9 cellular contexts compared by ENCODE assay signal in genomic region chrX:134171661-134172587, GRCh38.
DNase-seq lines count a peak whose midpoint lies in the region; ATAC-seq, FAIRE-seq and TF ChIP-seq lines count a peak whose summit lies in the region.
"Had no signal": no experiment of that assay in that cellular context is flagged by ENCODE, and none has a peak within 500 bp of the region (broad histone marks: within the 10 kb centered on the region; RNA-seq: fewer than 3 reads in every experiment).

No MANE protein-coding gene starts in this region.

- peaks cover 14% of the 10 kb centered on the region for H3K4me1 Mint-ChIP-seq in CD8-positive, alpha-beta T cell (ENCODE audit: low read depth)

- no peak overlapping the region for H3K27ac Mint-ChIP-seq in CD8-positive, alpha-beta T cell

- no peaks in the 10 kb centered on the region for H3K9me3 Mint-ChIP-seq in CD8-positive, alpha-beta T cell

- in situ Hi-C loops in HAP-1 (cut with MboI; ENCODE audit: low sequenced_read_pairs), result no loop called here

- peaks cover 12% of the 10 kb centered on the region for H3K27me3 Mint-ChIP-seq in CD8-positive, alpha-beta T cell (ENCODE audit: low read depth)

- H3K36me3 Mint-ChIP-seq in CD8-positive, alpha-beta T cell, result no peaks in the 10 kb centered on the region

- H3K4me3 ChIP-seq in CD8-positive, alpha-beta T cell (ENCODE audit: low read depth, low read length), result peak overlapping the region; percentile 72
- H3K4me3 ChIP-seq in HAP-1, result peak overlapping the region; percentile 42
- H3K4me3 ChIP-seq in RWPE2 (ENCODE audit: severe bottlenecking), result peak overlapping the region; percentile 28
- H3K4me3 ChIP-seq in bronchial epithelial cell (ENCODE audit: low read depth, low read length), result peak overlapping the region; percentile 30

- no peaks in the 10 kb centered on the region for H3K36me3 ChIP-seq in CD8-positive, alpha-beta T cell (ENCODE audit: insufficient read depth, low read length)
- H3K36me3 ChIP-seq in HAP-1 (replicated peaks), result peaks cover 22% of the 10 kb centered on the region
- no peaks in the 10 kb centered on the region for H3K36me3 ChIP-seq in RWPE2 (ENCODE audit: low read depth)
- no peaks in the 10 kb centered on the region for H3K36me3 ChIP-seq in bronchial epithelial cell (ENCODE audit: control insufficient read depth, insufficient read depth, low read length)

- intact Hi-C loops in CD8-positive, alpha-beta T cell (cut with DNase I, micrococcal nuclease), result no loop called here

- no peak for TF ChIP-seq CTCF in CD8-positive, alpha-beta T cell (IDR thresholded peaks at IDR 0.05)
- TF ChIP-seq CTCF in RWPE2 (IDR thresholded peaks at IDR 0.05; ENCODE audit: poor library complexity, severe bottlenecking) (no peak), bronchial epithelial cell (IDR thresholded peaks at IDR 0.05; ENCODE audit: insufficient read depth, low read length, severe bottlenecking) (no peak)

- ATAC-seq in CD8-positive, alpha-beta T cell, result peak; percentile 48
- ATAC-seq in RWPE2 (ENCODE audit: low read depth), result peak; percentile 42
- ATAC-seq: HCT116 had no signal

- no peak for FAIRE-seq in bronchial epithelial cell (lab: Jason Lieb, UNC)

- H3K9me3 ChIP-seq in CD8-positive, alpha-beta T cell (ENCODE audit: low read length), result no peaks in the 10 kb centered on the region
- H3K9me3 ChIP-seq in HAP-1, result no peaks in the 10 kb centered on the region
- H3K9me3 ChIP-seq in RWPE2 (ENCODE audit: severe bottlenecking), result no peaks in the 10 kb centered on the region

- no peaks in the 10 kb centered on the region for H3K27me3 ChIP-seq in CD8-positive, alpha-beta T cell (ENCODE audit: insufficient read depth, low read length)
- H3K27me3 ChIP-seq in HAP-1 (ENCODE audit: low read depth) (no peaks in the 10 kb centered on the region), RWPE2 (ENCODE audit: insufficient read depth, poor library complexity, severe bottlenecking) (peaks cover 25% of the 10 kb centered on the region), bronchial epithelial cell (ENCODE audit: control insufficient read depth, insufficient read depth, low read length) (peaks cover 11% of the 10 kb centered on the region)

- CTCF ChIA-PET in CD8-positive, alpha-beta T cell (lab: Charles Lee), result no interaction called here

- no peak overlapping the region for H3K27ac ChIP-seq in CD8-positive, alpha-beta T cell (ENCODE audit: low read depth, low read length)
- H3K27ac ChIP-seq in RWPE2 (ENCODE audit: poor library complexity, severe bottlenecking), result no peak overlapping the region

- POLR2A ChIA-PET in CD8-positive, alpha-beta T cell (lab: Charles Lee), result no interaction called here

- peak overlapping the region; percentile 91 for H3K4me3 Mint-ChIP-seq in CD8-positive, alpha-beta T cell

- no peaks in the 10 kb centered on the region for H3K4me1 ChIP-seq in CD8-positive, alpha-beta T cell (ENCODE audit: insufficient read depth, low read length)
- H3K4me1 ChIP-seq in HAP-1, result peaks cover 46% of the 10 kb centered on the region
- no peaks in the 10 kb centered on the region for H3K4me1 ChIP-seq in RWPE2 (ENCODE audit: insufficient read depth, poor library complexity, severe bottlenecking)

- DNase-seq in CD8-positive, alpha-beta T cell, result peak in 3 of 7 experiments; percentile 1 to 13 (median 10)
- DNase-seq in HAP-1 (ENCODE audit: low spot score in 2 of 2) (peak; percentile 70 to 80), RWPE2 (ENCODE audit: low spot score) (no peak), bronchial epithelial cell (ENCODE audit: low read depth) (no peak), left kidney (ENCODE audit: low read depth, low spot score) (peak; percentile 81), EL (no peak), NCI-H1436 treated with DMSO at 0.1 percent for 48 hours (lab: John Stamatoyannopoulos, UW) (no peak)
- peak; percentile 22 for DNase-seq in stimulated activated CD4-positive, alpha-beta T cell treated with anti-CD3 and anti-CD28 coated beads, Interleukin-2, amount 100 ng/mL, for 4 hours (ENCODE audit: low read depth)

Comparison
In these comparisons a context has a peak if more than half of its experiments do, and no peak if none do; other contexts are left out.
1. DNase-seq: peak in HAP-1 (2 of 2), left kidney (single experiment) and stimulated activated CD4-positive, alpha-beta T cell treated with anti-CD3 and anti-CD28 coated beads, Interleukin-2, amount 100 ng/mL, for 4 hours (single experiment); none in RWPE2 (single experiment), bronchial epithelial cell (single experiment), EL (single experiment) and NCI-H1436 treated with DMSO at 0.1 percent for 48 hours (single experiment).
2. Peak in every context shown above with its lines, with median percentiles within 50 percentile points of each other: H3K4me3 ChIP-seq.